18 cellular contexts compared by ENCODE assay signal in the genomic region with DNA sequence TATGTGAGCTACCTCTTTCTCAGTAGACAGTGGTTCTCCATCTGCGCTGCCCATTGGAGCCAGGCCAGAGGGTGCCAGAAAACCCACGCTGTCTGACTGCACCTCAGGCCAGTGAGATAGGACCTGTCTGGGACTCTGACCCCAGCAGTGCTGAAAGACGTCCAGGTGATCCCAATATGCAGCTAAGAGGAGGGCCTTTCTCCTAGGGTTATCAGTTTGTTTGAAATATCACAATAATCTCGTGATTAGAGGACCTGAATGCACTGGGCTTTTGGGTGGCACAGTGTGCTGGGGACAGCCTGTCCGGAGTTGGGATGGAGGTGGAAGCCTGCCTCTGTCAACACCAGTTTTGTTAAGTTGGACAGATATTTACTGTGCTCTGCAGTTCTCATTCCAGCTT.
DNase-seq lines count a peak whose midpoint lies in the region; ATAC-seq and TF ChIP-seq lines count a peak whose summit lies in the region.
"Had no signal": no experiment of that assay in that cellular context is flagged by ENCODE, and none has a peak within 500 bp of the region (broad histone marks: within the 10 kb centered on the region; RNA-seq: fewer than 3 reads in every experiment).

No MANE protein-coding gene starts in this region.

- H3K27me3 ChIP-seq in breast epithelium: no peaks in the 10 kb centered on the region
- H3K27me3 ChIP-seq in effector memory CD4-positive, alpha-beta T cell (replicated peaks; ENCODE audit: control insufficient read depth, insufficient read depth, low read length, poor library complexity, severe bottlenecking): no peaks in the 10 kb centered on the region
- H3K27me3 ChIP-seq in uterus: no peaks in the 10 kb centered on the region

- TF ChIP-seq CTCF in breast epithelium (IDR thresholded peaks at IDR 0.05) (no peak), MCF 10A (IDR thresholded peaks at IDR 0.05; ENCODE audit: unreplicated experiment) (no peak), neural crest cell (conservative IDR thresholded peaks at IDR 0.05) (no peak), uterus (IDR thresholded peaks at IDR 0.05) (no peak)

- H3K36me3 Mint-ChIP-seq in MCF 10A (ENCODE audit: insufficient read depth, unreplicated experiment) (no peaks in the 10 kb centered on the region), neural crest cell (ENCODE audit: low read depth) (no peaks in the 10 kb centered on the region)

- H3K36me3 ChIP-seq in breast epithelium (no peaks in the 10 kb centered on the region), uterus (no peaks in the 10 kb centered on the region)
- H3K36me3 ChIP-seq in effector memory CD4-positive, alpha-beta T cell (ENCODE audit: control insufficient read depth, insufficient read depth, low read length): no peaks in the 10 kb centered on the region

- CTCF ChIA-PET in MCF 10A (lab: Yijun Ruan, JAX): interaction anchor here (1.2 kb wide), 1 partner anchor 23 kb away, joined by 3 read pairs; no protein-coding TSS in a partner anchor

- H3K9me3 Mint-ChIP-seq in MCF 10A (ENCODE audit: unreplicated experiment) (no peaks in the 10 kb centered on the region), neural crest cell (no peaks in the 10 kb centered on the region)
- H3K9me3 Mint-ChIP-seq: CD4-positive, alpha-beta T cell had no signal

- peaks cover 0 to 4% of the 10 kb centered on the region in 2 donors for H3K4me1 ChIP-seq in breast epithelium
- peaks cover 24% of the 10 kb centered on the region for H3K4me1 ChIP-seq in effector memory CD4-positive, alpha-beta T cell (ENCODE audit: control insufficient read depth, insufficient read depth, low read length, poor library complexity, severe bottlenecking)
- no peaks in the 10 kb centered on the region for H3K4me1 ChIP-seq in uterus

- intact Hi-C loops in breast epithelium (cut with DNase I; ENCODE audit: low total_unique reads): no loop called here
- intact Hi-C loops in MCF 10A (cut with micrococcal nuclease): no loop called here
- intact Hi-C loops in uterus (cut with DNase I; ENCODE audit: low total_unique reads): no loop called here

- POLR2A ChIA-PET in MCF 10A (lab: Yijun Ruan, JAX): no interaction called here

- no TSS peak for BruUV-seq in MCF 10A (replicated peaks; lab: Mats Ljungman, UMichigan)

- no peak for TF ChIP-seq POLR2A in breast epithelium (IDR thresholded peaks at IDR 0.05)
- no peak for TF ChIP-seq POLR2A in uterus (IDR thresholded peaks at IDR 0.05)

- H3K27ac Mint-ChIP-seq in MCF 10A (ENCODE audit: low read depth, unreplicated experiment) (no peak overlapping the region), neural crest cell (ENCODE audit: unreplicated experiment) (peak overlapping the region; percentile 27)
- H3K27ac Mint-ChIP-seq: HFFc6 had no signal

- DNase-seq in breast epithelium (ENCODE audit: low spot score in 2 of 2): no peak
- DNase-seq in MCF 10A (ENCODE audit: unreplicated experiment): no peak
- DNase-seq in effector memory CD4-positive, alpha-beta T cell: no peak
- DNase-seq in neural crest cell (ENCODE audit: low read depth, low spot score): no peak
- no peak for DNase-seq in uterus
- DNase-seq in stimulated activated CD4-positive, alpha-beta T cell treated with anti-CD3 and anti-CD28 coated beads, Interleukin-1b, Interleukin-23, amount 100 ng/mL, for 48 hours: no peak
- DNase-seq in NCI-H2196 (lab: John Stamatoyannopoulos, UW; ENCODE audit: unreplicated experiment): no peak
- DNase-seq: CD4-positive, alpha-beta T cell; GF-D8; HFFc6; KG1; MM.1S; NCI-H1105; NCI-H187 treated with DMSO at 0.1 percent for 48 hours; NCI-H2171; NCI-H82; SHP77 had no signal

- H3K27ac ChIP-seq in breast epithelium: peak overlapping the region; percentile 4 to 67
- H3K27ac ChIP-seq in effector memory CD4-positive, alpha-beta T cell (ENCODE audit: insufficient read depth, low read length, poor library complexity, severe bottlenecking): peak overlapping the region; percentile 42
- peak overlapping the region; percentile 59 to 62 for H3K27ac ChIP-seq in uterus

- H3K9me3 ChIP-seq in breast epithelium (no peaks in the 10 kb centered on the region), uterus (no peaks in the 10 kb centered on the region)
- no peaks in the 10 kb centered on the region for H3K9me3 ChIP-seq in effector memory CD4-positive, alpha-beta T cell (ENCODE audit: control insufficient read depth, low read length)

- no peak overlapping the region for H3K4me3 Mint-ChIP-seq in MCF 10A (ENCODE audit: unreplicated experiment)
- H3K4me3 Mint-ChIP-seq in neural crest cell: no peak overlapping the region
- H3K4me3 Mint-ChIP-seq: CD4-positive, alpha-beta T cell; HFFc6 had no signal

- H3K4me3 ChIP-seq in breast epithelium: no peak overlapping the region
- H3K4me3 ChIP-seq in effector memory CD4-positive, alpha-beta T cell (ENCODE audit: insufficient read depth, low read depth, low read length, poor library complexity, severe bottlenecking): no peak overlapping the region
- H3K4me3 ChIP-seq in uterus: no peak overlapping the region

- H3K27me3 Mint-ChIP-seq in MCF 10A (ENCODE audit: insufficient read depth, unreplicated experiment) (no peaks in the 10 kb centered on the region), neural crest cell (ENCODE audit: low read depth) (peaks cover 4% of the 10 kb centered on the region)
- H3K27me3 Mint-ChIP-seq: CD4-positive, alpha-beta T cell had no signal

- H3K4me1 Mint-ChIP-seq in MCF 10A (ENCODE audit: insufficient read depth, unreplicated experiment) (no peaks in the 10 kb centered on the region), neural crest cell (no peaks in the 10 kb centered on the region)

- ATAC-seq in esophagus mucosa: no peak
